In genomic region chr16:4109250-4109736, GRCh38 we compare ENCODE assay signal across 1 cellular context.
A peak's percentile ranks its signal among the peaks of the same experiment; 100 is the strongest.
TF ChIP-seq lines count a peak whose summit lies in the region.

No MANE protein-coding gene starts in this region.

TF ChIP-seq in HepG2, 621 proteins besides CTCF, POLR2A, EP300 and RAD21 (continued from another document and continues in another):
- TF ChIP-seq ZHX1 (CRISPR knock-in tag; IDR thresholded peaks at IDR 0.05; ENCODE audit: low read depth) (no peak), THRA (CRISPR knock-in tag; IDR thresholded peaks at IDR 0.05; ENCODE audit: borderline replicate concordance) (no peak), MTERF4 (CRISPR knock-in tag; IDR thresholded peaks at IDR 0.05) (no peak), MYPOP (CRISPR knock-in tag; IDR thresholded peaks at IDR 0.05) (peak; percentile 82; the same call in 1 of the 2 replicates), RARG (CRISPR knock-in tag; IDR thresholded peaks at IDR 0.05; ENCODE audit: low read depth) (no peak), ZNF644 (CRISPR knock-in tag; IDR thresholded peaks at IDR 0.05; ENCODE audit: low read depth) (peak; percentile 42; the same call in 1 of the 2 replicates), FOXC1 (CRISPR knock-in tag; IDR thresholded peaks at IDR 0.05; ENCODE audit: borderline replicate concordance) (0 out of 2 replicates have a peak, but pooled peaks have one; percentile 50), SUZ12 (IDR thresholded peaks at IDR 0.05; ENCODE audit: low read depth, low read length) (no peak), RFX3 (CRISPR knock-in tag; IDR thresholded peaks at IDR 0.05) (no peak), RXRB (CRISPR knock-in tag; IDR thresholded peaks at IDR 0.05; ENCODE audit: borderline replicate concordance) (peak; percentile 54), ZBED4 (CRISPR knock-in tag; IDR thresholded peaks at IDR 0.05; ENCODE audit: borderline replicate concordance) (no peak), HDAC1 (CRISPR knock-in tag; IDR thresholded peaks at IDR 0.05) (no peak; the same call in 1 of the 2 replicates), TBX2 (CRISPR knock-in tag; IDR thresholded peaks at IDR 0.05; ENCODE audit: borderline replicate concordance) (peak; percentile 59), DZIP1 (CRISPR knock-in tag; IDR thresholded peaks at IDR 0.05) (no peak), ATF3 (CRISPR knock-in tag; IDR thresholded peaks at IDR 0.05) (no peak), MED8 (CRISPR knock-in tag; IDR thresholded peaks at IDR 0.05; ENCODE audit: insufficient replicate concordance) (no peak), KDM5A (IDR thresholded peaks at IDR 0.05; ENCODE audit: borderline replicate concordance, low read length) (no peak), ZFYVE20 (CRISPR knock-in tag; IDR thresholded peaks at IDR 0.05; ENCODE audit: borderline replicate concordance, low read depth) (no peak), HMGXB4 (CRISPR knock-in tag; IDR thresholded peaks at IDR 0.05; ENCODE audit: borderline replicate concordance in 1 of 2, low read depth in 1 of 2) (no peak), PREB (CRISPR knock-in tag; IDR thresholded peaks at IDR 0.05) (no peak), NFRKB (IDR thresholded peaks at IDR 0.05) (no peak), ZNF282 (IDR thresholded peaks at IDR 0.05; ENCODE audit: partially characterized antibody) (no peak), THAP11 (CRISPR knock-in tag; IDR thresholded peaks at IDR 0.05) (peak; percentile 25; the same call in 1 of the 2 replicates), SAFB2 (CRISPR knock-in tag; IDR thresholded peaks at IDR 0.05; ENCODE audit: borderline replicate concordance, low read depth) (no peak), PRMT3 (CRISPR knock-in tag; IDR thresholded peaks at IDR 0.05; ENCODE audit: borderline replicate concordance, low read depth) (no peak), ZNF407 (CRISPR knock-in tag; IDR thresholded peaks at IDR 0.05; ENCODE audit: not compliant biosample characterization) (no peak)
